In the genomic region with DNA sequence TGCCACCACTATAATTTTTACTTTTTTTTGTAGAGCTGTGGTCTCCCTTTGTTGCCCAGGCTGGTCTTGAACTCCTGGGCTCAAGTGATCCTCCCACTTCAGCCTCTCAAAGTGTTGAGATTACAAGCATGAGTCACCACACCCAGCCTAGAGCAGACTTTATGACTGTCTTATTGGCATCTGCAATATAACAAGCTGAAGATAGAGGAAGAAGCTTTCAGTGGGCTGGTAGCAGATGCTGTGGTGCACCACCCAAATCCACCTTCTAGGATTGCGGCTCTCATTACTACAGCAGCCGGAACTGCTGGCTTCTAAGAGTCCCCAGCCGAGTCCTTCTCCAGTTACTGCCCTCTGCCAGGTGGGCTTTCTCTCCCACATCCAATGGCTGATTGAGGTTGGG, we compare ENCODE assay signal across 10 cellular contexts. TPM values are rescaled to one million over a fixed set of nuclear protein-coding genes. Genes with fewer than 3 reads are reported as not detected.
A peak's percentile ranks its signal among the peaks of the same experiment; 100 is the strongest.
DNase-seq lines count a peak whose midpoint lies in the region; ATAC-seq and FAIRE-seq lines count a peak whose summit lies in the region.
"Had no signal": no experiment of that assay in that cellular context is flagged by ENCODE, and none has a peak within 500 bp of the region (broad histone marks: within the 10 kb centered on the region; RNA-seq: fewer than 3 reads in every experiment).

No MANE protein-coding gene starts in this region.

- no peak for FAIRE-seq in RCC 7860 (lab: Jason Lieb, UNC)

- intact Hi-C loops in left colon (cut with DNase I, micrococcal nuclease), result no loop called here

- no peak overlapping the region for H3K4me3 Mint-ChIP-seq in naive thymus-derived CD8-positive, alpha-beta T cell

- H3K9me3 Mint-ChIP-seq in naive thymus-derived CD8-positive, alpha-beta T cell, result peaks cover 0 to 7% (median 0%) of the 10 kb centered on the region in 9 donors

- peaks cover 0 to 7% (median 2%) of the 10 kb centered on the region in 5 donors for H3K27me3 Mint-ChIP-seq in naive thymus-derived CD8-positive, alpha-beta T cell

- POLR2A ChIA-PET in naive thymus-derived CD8-positive, alpha-beta T cell (lab: Charles Lee), result no interaction called here

- H3K4me1 Mint-ChIP-seq in naive thymus-derived CD8-positive, alpha-beta T cell, result peaks cover 13 to 27% (median 25%) of the 10 kb centered on the region in 4 donors

- ATAC-seq in left colon (peak; percentile 98), HG02884 (IDR thresholded peaks at IDR 0.05; ENCODE audit: unreplicated experiment) (no peak)
- ATAC-seq in naive thymus-derived CD8-positive, alpha-beta T cell, result no peak

- DNase-seq in EH (ENCODE audit: low read depth) (peak; percentile 50), HCEC 1CT (peak; percentile 37), RCC 7860 (ENCODE audit: low spot score) (peak; percentile 13), left colon (no peak), NCI-H187 (lab: John Stamatoyannopoulos, UW) (no peak)
- no peak for DNase-seq in naive thymus-derived CD8-positive, alpha-beta T cell
- DNase-seq: activated naive CD4-positive, alpha-beta T cell treated with Interleukin-2 at 50 U/mL for 16 hours; head of caudate nucleus; NCI-H2029 had no signal

- peak overlapping the region in 1 of 10 donors; percentile 25 for H3K27ac Mint-ChIP-seq in naive thymus-derived CD8-positive, alpha-beta T cell

- peaks cover 0 to 3% (median 0%) of the 10 kb centered on the region in 3 donors for H3K36me3 Mint-ChIP-seq in naive thymus-derived CD8-positive, alpha-beta T cell

RNA-seq across cellular contexts. Expression of a gene that starts 7.6 kb away (rescaled TPM):
- 10 to 100 TPM; 34.2 to 67.7 TPM for total RNA-seq in left colon
- 10 to 100 TPM; 19.8 to 23.6 TPM for total RNA-seq in naive thymus-derived CD8-positive, alpha-beta T cell
- 10 to 100 TPM in 1 of 3 donors, 1 to 10 TPM in 2; 6.8 to 11.6 (median 7.2) TPM for polyA plus RNA-seq in naive thymus-derived CD8-positive, alpha-beta T cell

Comparison
In these comparisons a context has a peak if more than half of its experiments do, and no peak if none do; other contexts are left out.
1. DNase-seq: peak in EH (single experiment), HCEC 1CT (single experiment) and RCC 7860 (single experiment); none in left colon (0 of 2), NCI-H187 (0 of 2) and naive thymus-derived CD8-positive, alpha-beta T cell (0 of 10).